ENCODE assay signal across 30 cellular contexts in genomic region chr2:1942146-1942545, GRCh38.
"Had no signal": no experiment of that assay in that cellular context is flagged by ENCODE, and none has a peak within 500 bp of the region (broad histone marks: within the 10 kb centered on the region; RNA-seq: fewer than 3 reads in every experiment).

No MANE protein-coding gene starts in this region.

- H3K4me3 ChIP-seq: adrenal gland, ascending aorta, body of pancreas, breast epithelium, cardiac muscle cell had no signal

- H3K36me3 ChIP-seq: adrenal gland, ascending aorta, brain microvascular endothelial cell, breast epithelium, cardiac muscle cell had no signal

- H3K27me3 ChIP-seq: adrenal gland, ascending aorta, body of pancreas, brain microvascular endothelial cell, breast epithelium, cardiac muscle cell had no signal

- H3K27ac ChIP-seq: adrenal gland, ascending aorta, body of pancreas, brain microvascular endothelial cell, breast epithelium, cardiac muscle cell had no signal

- ATAC-seq: activated naive CD4-positive, alpha-beta T cell treated with anti-CD3 and anti-CD28 coated beads, Interleukin-2, amount 50 U/mL, for 72 hours; activated naive CD8-positive, alpha-beta T cell treated with anti-CD3 and anti-CD28 coated beads, Interleukin-2, amount 50 U/mL, for 24 hours; activated T-cell treated with anti-CD3 and anti-CD28 coated beads, Interleukin-2, amount 50 U/mL, for 4 hours; activated T-cell treated with anti-CD3 and anti-CD28 coated beads, Interleukin-2, amount 50 U/mL, for 72 hours; activated T-helper 17 cell treated with anti-CD3 and anti-CD28 coated beads, Interleukin-2, amount 50 U/mL, for 72 hours; body of pancreas had no signal

- DNase-seq: activated effector memory CD4-positive, alpha-beta T cell treated with Interleukin-2 at 50 U/mL for 16 hours; activated gamma-delta T cell; activated gamma-delta T cell treated with Interleukin-2 at 50 U/mL for 16 hours; activated naive CD4-positive, alpha-beta T cell; activated naive CD4-positive, alpha-beta T cell treated with anti-CD3 and anti-CD28 coated beads for 36 hours; activated naive CD4-positive, alpha-beta T cell treated with anti-CD3 and anti-CD28 coated beads, Interleukin-2, amount 10 ng/mL, durations not matched to agents 7 days and 5 days; activated naive CD4-positive, alpha-beta T cell treated with anti-CD3 and anti-CD28 coated beads, Interleukin-2, amount 50 U/mL, for 16 hours; activated naive CD4-positive, alpha-beta T cell treated with Interleukin-2 at 50 U/mL for 16 hours; activated naive CD8-positive, alpha-beta T cell treated with anti-CD3 and anti-CD28 coated beads for 36 hours; activated naive CD8-positive, alpha-beta T cell treated with anti-CD3 and anti-CD28 coated beads, Interleukin-2, amount 10 ng/mL, durations not matched to agents 7 days and 5 days; activated naive CD8-positive, alpha-beta T cell treated with anti-CD3 and anti-CD28 coated beads, Interleukin-2, amount 50 U/mL, for 24 hours; activated T-cell treated with anti-CD3 and anti-CD28 coated beads, Interleukin-2, amount 50 U/mL, for 1 hour; activated T-cell treated with anti-CD3 and anti-CD28 coated beads, Interleukin-2, amount 50 U/mL, for 24 hours; activated T-cell treated with anti-CD3 and anti-CD28 coated beads, Interleukin-2, amount 50 U/mL, for 4 hours; activated T-cell treated with anti-CD3 and anti-CD28 coated beads, Interleukin-2, amount 50 U/mL, for 48 hours; activated T-cell treated with anti-CD3 and anti-CD28 coated beads, Interleukin-2, amount 50 U/mL, for 72 hours; adrenal gland; amniotic stem cell; amygdala; anterior cingulate cortex; aorta; body of pancreas; brain microvascular endothelial cell; central memory CD4-positive, alpha-beta T cell; cerebellar nuclear complex had no signal

- H3K9me3 ChIP-seq: adrenal gland, ascending aorta, body of pancreas, breast epithelium had no signal

- H3K4me1 ChIP-seq: adrenal gland, ascending aorta, body of pancreas, breast epithelium had no signal
